8 cellular contexts compared by ENCODE assay signal in genomic region chr2:47905454-47906260, GRCh38. TPM values are rescaled to one million over a fixed set of nuclear protein-coding genes. Genes with fewer than 3 reads are reported as not detected.
DNase-seq lines count a peak whose midpoint lies in the region; ATAC-seq and TF ChIP-seq lines count a peak whose summit lies in the region.

No MANE protein-coding gene starts in this region.

- TF ChIP-seq POLR2A in upper lobe of left lung (IDR thresholded peaks at IDR 0.05), result peak in 2 of 4 donors; percentile 9 to 41

- H3K27me3 Mint-ChIP-seq in activated naive CD4-positive, alpha-beta T cell treated with anti-CD3 and anti-CD28 coated beads, Interleukin-2, amount 50 U/mL, for 24 hours, result no peaks in the 10 kb centered on the region
- no peaks in the 10 kb centered on the region for H3K27me3 Mint-ChIP-seq in osteocyte (ENCODE audit: unreplicated experiment)

- no peaks in the 10 kb centered on the region for H3K36me3 ChIP-seq in upper lobe of left lung

- intact Hi-C loops in head of caudate nucleus (cut with DNase I), result loop anchor here (1.0 to 2.0 kb wide), 2 partner anchors 122 to 201 kb away; partner anchors contain the start of gene MSH6

- peaks cover 45% of the 10 kb centered on the region for H3K4me1 Mint-ChIP-seq in activated naive CD4-positive, alpha-beta T cell treated with anti-CD3 and anti-CD28 coated beads, Interleukin-2, amount 50 U/mL, for 24 hours
- H3K4me1 Mint-ChIP-seq in osteocyte (ENCODE audit: unreplicated experiment), result peaks cover 39% of the 10 kb centered on the region

- no peaks in the 10 kb centered on the region for H3K9me3 Mint-ChIP-seq in activated naive CD4-positive, alpha-beta T cell treated with anti-CD3 and anti-CD28 coated beads, Interleukin-2, amount 50 U/mL, for 24 hours
- H3K9me3 Mint-ChIP-seq in osteocyte (ENCODE audit: unreplicated experiment), result no peaks in the 10 kb centered on the region

- POLR2A ChIA-PET in AG04450 (lab: Yijun Ruan, JAX), result interaction anchor here (0.5 to 1.0 kb wide), 3 partner anchors 19 to 491 kb away, joined by 3 to 12 read pairs (median 4); no protein-coding TSS in a partner anchor

- H3K4me3 ChIP-seq in AG04450 (ENCODE audit: low read depth, low read length), result peak overlapping the region; percentile 83
- H3K4me3 ChIP-seq in upper lobe of left lung, result peak overlapping the region; percentile 66 to 84 (median 73)

- H3K27ac ChIP-seq in AG04450 (ENCODE audit: low read depth, low read length) (peak overlapping the region; percentile 98), upper lobe of left lung (peak overlapping the region; percentile 94 to 100 (median 98))

- peak; percentile 5 for ATAC-seq in GM19025 (IDR thresholded peaks at IDR 0.05; ENCODE audit: low read depth, unreplicated experiment)
- ATAC-seq in HG03571 (IDR thresholded peaks at IDR 0.05; ENCODE audit: unreplicated experiment), result peak; percentile 3
- peak; percentile 2 to 38 for ATAC-seq in upper lobe of left lung (ENCODE audit: low FRiP score in 2 of 2)

- DNase-seq in AG04450 (ENCODE audit: low read depth, low spot score), result no peak
- DNase-seq in SK-N-DZ (ENCODE audit: low spot score), result peak; percentile 34
- DNase-seq in head of caudate nucleus, result peak; percentile 14 to 88 (median 72)
- DNase-seq in osteocyte (ENCODE audit: extremely low spot score, unreplicated experiment), result peak; percentile 89
- DNase-seq in upper lobe of left lung, result peak; percentile 54 to 95

- H3K27me3 ChIP-seq in AG04450 (ENCODE audit: control insufficient read depth, insufficient read depth, low read length) (no peaks in the 10 kb centered on the region), upper lobe of left lung (no peaks in the 10 kb centered on the region)

- TF ChIP-seq CTCF in AG04450 (IDR thresholded peaks at IDR 0.05; ENCODE audit: low read depth, low read length) (no peak), osteocyte (IDR thresholded peaks at IDR 0.05) (no peak), upper lobe of left lung (IDR thresholded peaks at IDR 0.05) (no peak)

- WGBS in upper lobe of left lung, 2 donors, result 1% methylated on average over 39 to 59 of the region's 95 CpGs

- peaks cover 12 to 35% (median 18%) of the 10 kb centered on the region in 4 donors for H3K4me1 ChIP-seq in upper lobe of left lung

- peak overlapping the region; percentile 92 for H3K27ac Mint-ChIP-seq in activated naive CD4-positive, alpha-beta T cell treated with anti-CD3 and anti-CD28 coated beads, Interleukin-2, amount 50 U/mL, for 24 hours
- H3K27ac Mint-ChIP-seq in osteocyte (ENCODE audit: unreplicated experiment), result peak overlapping the region; percentile 98

- H3K9me3 ChIP-seq in AG04450 (ENCODE audit: control insufficient read depth, insufficient read depth, low read length), result no peaks in the 10 kb centered on the region; the same call in 1 of the 2 replicates
- H3K9me3 ChIP-seq in upper lobe of left lung, result no peaks in the 10 kb centered on the region

- CTCF ChIA-PET in AG04450 (lab: Charles Lee), result interaction anchor here (0.6 kb wide), 1 partner anchor 201 kb away, joined by 3 read pairs; no protein-coding TSS in a partner anchor

- TF ChIP-seq EP300 in upper lobe of left lung (IDR thresholded peaks at IDR 0.05), result no peak

- peaks cover 1% of the 10 kb centered on the region for H3K36me3 Mint-ChIP-seq in activated naive CD4-positive, alpha-beta T cell treated with anti-CD3 and anti-CD28 coated beads, Interleukin-2, amount 50 U/mL, for 24 hours
- H3K36me3 Mint-ChIP-seq in osteocyte (ENCODE audit: unreplicated experiment), result no peaks in the 10 kb centered on the region

- H3K4me3 Mint-ChIP-seq in activated naive CD4-positive, alpha-beta T cell treated with anti-CD3 and anti-CD28 coated beads, Interleukin-2, amount 50 U/mL, for 24 hours, result peak overlapping the region; percentile 92
- H3K4me3 Mint-ChIP-seq in osteocyte (ENCODE audit: unreplicated experiment), result peak overlapping the region; percentile 87

RNA-seq across cellular contexts. Expression of gene FBXO11, which starts 0.6 kb away (rescaled TPM):
- polyA plus RNA-seq in AG04450 (2011; rRNA removed), result 55.9 and 65.8 TPM in 2 replicates
- polyA minus RNA-seq in AG04450 (2011; rRNA and poly(A)+ RNA removed), result 52.3 and 96.1 TPM in 2 replicates
- 25.0 and 27.3 TPM in 2 replicates for polyA plus RNA-seq in SK-N-DZ (2014; cell fraction: cytosol; rRNA removed)
- polyA plus RNA-seq in SK-N-DZ (2014; cell fraction: nucleus; rRNA removed), result 42.0 and 46.7 TPM in 2 replicates
- 70.6 and 71.5 TPM in 2 replicates for total RNA-seq in osteocyte
- total RNA-seq in upper lobe of left lung, result 10 to 100 TPM; 30.5 to 99.2 (median 60.0) TPM
